Comparison of ENCODE assay signal across 1 cellular context in the genomic region with DNA sequence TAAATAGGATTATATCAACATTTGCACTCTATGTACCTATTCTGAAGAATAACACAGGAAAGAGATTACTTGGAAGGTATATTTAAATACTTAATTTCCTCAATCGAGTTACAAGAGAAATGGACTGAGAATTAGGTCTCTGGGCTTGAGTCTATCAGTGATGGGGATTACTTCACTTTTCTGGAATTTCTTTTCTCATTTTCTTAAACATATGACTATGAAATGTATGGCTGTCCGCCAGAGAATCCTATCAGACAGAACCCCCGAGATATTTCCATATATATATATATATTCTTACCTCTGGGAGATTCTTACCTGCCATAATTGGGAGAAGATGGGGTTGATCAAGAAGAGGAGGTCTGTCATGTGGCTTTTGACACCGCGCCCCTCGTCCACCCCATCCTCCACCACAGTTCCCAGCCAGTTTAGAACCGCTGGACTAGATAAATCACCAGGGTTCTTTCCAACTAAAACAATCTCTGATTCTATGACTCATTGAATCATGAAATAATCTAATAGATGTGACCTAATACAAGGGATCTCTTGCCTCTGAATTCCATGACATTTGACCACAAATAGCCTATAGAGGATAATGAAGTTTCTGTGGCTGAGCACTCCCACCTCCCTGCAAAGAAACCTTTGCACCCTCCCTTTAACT.
A peak's percentile ranks its signal among the peaks of the same experiment; 100 is the strongest.
TF ChIP-seq lines count a peak whose summit lies in the region.

No MANE protein-coding gene starts in this region.

TF ChIP-seq in SK-N-SH, 30 proteins besides CTCF, POLR2A, EP300 and RAD21 (continued from another document):
- TF ChIP-seq, protein P1, sequence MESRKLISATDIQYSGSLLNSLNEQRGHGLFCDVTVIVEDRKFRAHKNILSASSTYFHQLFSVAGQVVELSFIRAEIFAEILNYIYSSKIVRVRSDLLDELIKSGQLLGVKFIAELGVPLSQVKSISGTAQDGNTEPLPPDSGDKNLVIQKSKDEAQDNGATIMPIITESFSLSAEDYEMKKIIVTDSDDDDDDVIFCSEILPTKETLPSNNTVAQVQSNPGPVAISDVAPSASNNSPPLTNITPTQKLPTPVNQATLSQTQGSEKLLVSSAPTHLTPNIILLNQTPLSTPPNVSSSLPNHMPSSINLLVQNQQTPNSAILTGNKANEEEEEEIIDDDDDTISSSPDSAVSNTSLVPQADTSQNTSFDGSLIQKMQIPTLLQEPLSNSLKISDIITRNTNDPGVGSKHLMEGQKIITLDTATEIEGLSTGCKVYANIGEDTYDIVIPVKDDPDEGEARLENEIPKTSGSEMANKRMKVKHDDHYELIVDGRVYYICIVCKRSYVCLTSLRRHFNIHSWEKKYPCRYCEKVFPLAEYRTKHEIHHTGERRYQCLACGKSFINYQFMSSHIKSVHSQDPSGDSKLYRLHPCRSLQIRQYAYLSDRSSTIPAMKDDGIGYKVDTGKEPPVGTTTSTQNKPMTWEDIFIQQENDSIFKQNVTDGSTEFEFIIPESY (IDR thresholded peaks at IDR 0.05; ENCODE audit: borderline replicate concordance, low read depth), result no peak
- TF ChIP-seq NRF1 (IDR thresholded peaks at IDR 0.05; ENCODE audit: low read depth, low read length), result no peak
- TF ChIP-seq MXI1 (IDR thresholded peaks at IDR 0.05; ENCODE audit: low read depth, low read length), result no peak
- TF ChIP-seq MEF2A (IDR thresholded peaks at IDR 0.05; ENCODE audit: borderline replicate concordance, low read depth), result no peak
- TF ChIP-seq TCF12 (IDR thresholded peaks at IDR 0.05), result peak; percentile 66
- no peak for TF ChIP-seq FOXM1 (IDR thresholded peaks at IDR 0.05; ENCODE audit: low read depth)
- TF ChIP-seq NFIC (IDR thresholded peaks at IDR 0.05; ENCODE audit: borderline replicate concordance), result peak; percentile 87
- TF ChIP-seq FOXJ3 (CRISPR knock-in tag; IDR thresholded peaks at IDR 0.05), result no peak
- TF ChIP-seq, protein P2, sequence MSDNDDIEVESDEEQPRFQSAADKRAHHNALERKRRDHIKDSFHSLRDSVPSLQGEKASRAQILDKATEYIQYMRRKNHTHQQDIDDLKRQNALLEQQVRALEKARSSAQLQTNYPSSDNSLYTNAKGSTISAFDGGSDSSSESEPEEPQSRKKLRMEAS (IDR thresholded peaks at IDR 0.05; ENCODE audit: low read depth), result peak; percentile 16; the same call in 1 of the 2 replicates
- TF ChIP-seq RFX5 (IDR thresholded peaks at IDR 0.05; ENCODE audit: low read length), result no peak
- no peak for TF ChIP-seq POLR2AphosphoS5 (IDR thresholded peaks at IDR 0.05; ENCODE audit: low read depth, low read length)
- TF ChIP-seq, protein P3, sequence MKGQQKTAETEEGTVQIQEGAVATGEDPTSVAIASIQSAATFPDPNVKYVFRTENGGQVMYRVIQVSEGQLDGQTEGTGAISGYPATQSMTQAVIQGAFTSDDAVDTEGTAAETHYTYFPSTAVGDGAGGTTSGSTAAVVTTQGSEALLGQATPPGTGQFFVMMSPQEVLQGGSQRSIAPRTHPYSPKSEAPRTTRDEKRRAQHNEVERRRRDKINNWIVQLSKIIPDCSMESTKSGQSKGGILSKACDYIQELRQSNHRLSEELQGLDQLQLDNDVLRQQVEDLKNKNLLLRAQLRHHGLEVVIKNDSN (IDR thresholded peaks at IDR 0.05; ENCODE audit: borderline replicate concordance, low read depth), result no peak
- TF ChIP-seq FOSL2 (IDR thresholded peaks at IDR 0.05; ENCODE audit: borderline replicate concordance, low read depth), result peak; percentile 68; the same call in 1 of the 2 replicates
- no peak for TF ChIP-seq CHD2 (IDR thresholded peaks at IDR 0.05; ENCODE audit: low read length, partially characterized antibody)
- TF ChIP-seq, protein P4, sequence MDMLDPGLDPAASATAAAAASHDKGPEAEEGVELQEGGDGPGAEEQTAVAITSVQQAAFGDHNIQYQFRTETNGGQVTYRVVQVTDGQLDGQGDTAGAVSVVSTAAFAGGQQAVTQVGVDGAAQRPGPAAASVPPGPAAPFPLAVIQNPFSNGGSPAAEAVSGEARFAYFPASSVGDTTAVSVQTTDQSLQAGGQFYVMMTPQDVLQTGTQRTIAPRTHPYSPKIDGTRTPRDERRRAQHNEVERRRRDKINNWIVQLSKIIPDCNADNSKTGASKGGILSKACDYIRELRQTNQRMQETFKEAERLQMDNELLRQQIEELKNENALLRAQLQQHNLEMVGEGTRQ (IDR thresholded peaks at IDR 0.05; ENCODE audit: borderline replicate concordance, low read depth, low read length), result no peak
- TF ChIP-seq, protein P5, sequence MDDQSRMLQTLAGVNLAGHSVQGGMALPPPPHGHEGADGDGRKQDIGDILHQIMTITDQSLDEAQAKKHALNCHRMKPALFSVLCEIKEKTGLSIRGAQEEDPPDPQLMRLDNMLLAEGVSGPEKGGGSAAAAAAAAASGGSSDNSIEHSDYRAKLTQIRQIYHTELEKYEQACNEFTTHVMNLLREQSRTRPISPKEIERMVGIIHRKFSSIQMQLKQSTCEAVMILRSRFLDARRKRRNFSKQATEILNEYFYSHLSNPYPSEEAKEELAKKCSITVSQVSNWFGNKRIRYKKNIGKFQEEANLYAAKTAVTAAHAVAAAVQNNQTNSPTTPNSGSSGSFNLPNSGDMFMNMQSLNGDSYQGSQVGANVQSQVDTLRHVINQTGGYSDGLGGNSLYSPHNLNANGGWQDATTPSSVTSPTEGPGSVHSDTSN (IDR thresholded peaks at IDR 0.05), result peak; percentile 50
- TF ChIP-seq ELF1 (IDR thresholded peaks at IDR 0.05), result no peak
- TF ChIP-seq YY1 (IDR thresholded peaks at IDR 0.05; ENCODE audit: low read depth), result no peak
- TF ChIP-seq TEAD4 (IDR thresholded peaks at IDR 0.05; ENCODE audit: borderline replicate concordance, insufficient read depth), result peak; percentile 67; the same call in 1 of the 2 replicates
- no peak for TF ChIP-seq RCOR1 (IDR thresholded peaks at IDR 0.05; ENCODE audit: low read length)
- peak; percentile 45; the same call in 1 of the 2 replicates for TF ChIP-seq RXRA (IDR thresholded peaks at IDR 0.05; ENCODE audit: borderline replicate concordance, low read depth)
- TF ChIP-seq TAF1 (IDR thresholded peaks at IDR 0.05; ENCODE audit: borderline replicate concordance, low read depth, low read length), result no peak
- TF ChIP-seq JUND (IDR thresholded peaks at IDR 0.05), result peak; percentile 77
- TF ChIP-seq SIN3A (IDR thresholded peaks at IDR 0.05; ENCODE audit: borderline replicate concordance, low read depth, low read length), result no peak
- no peak for TF ChIP-seq SMC3 (IDR thresholded peaks at IDR 0.05; ENCODE audit: low read depth, low read length)
